Comparison of ENCODE assay signal across 8 cellular contexts in genomic region chr22:36258750-36259619, GRCh38. TPM values are rescaled to one million over a fixed set of nuclear protein-coding genes. Genes with fewer than 3 reads are reported as not detected.
DNase-seq lines count a peak whose midpoint lies in the region; ATAC-seq and TF ChIP-seq lines count a peak whose summit lies in the region.

No MANE protein-coding gene starts in this region.

- no peaks in the 10 kb centered on the region for H3K9me3 ChIP-seq in left lung
- H3K9me3 ChIP-seq in thymus (ENCODE audit: control insufficient read depth), result no peaks in the 10 kb centered on the region

- peak overlapping the region; percentile 51 for H3K27ac Mint-ChIP-seq in activated naive CD4-positive, alpha-beta T cell treated with anti-CD3 and anti-CD28 coated beads for 36 hours
- peak overlapping the region; percentile 81 for H3K27ac Mint-ChIP-seq in activated naive CD8-positive, alpha-beta T cell

- H3K36me3 ChIP-seq in left lung, result peaks cover 0 to 46% of the 10 kb centered on the region in 2 donors
- H3K36me3 ChIP-seq in thymus (ENCODE audit: control insufficient read depth, insufficient read depth), result peaks cover 3% of the 10 kb centered on the region

- H3K9me3 Mint-ChIP-seq in activated naive CD4-positive, alpha-beta T cell treated with anti-CD3 and anti-CD28 coated beads for 36 hours, result no peaks in the 10 kb centered on the region
- H3K9me3 Mint-ChIP-seq in activated naive CD8-positive, alpha-beta T cell (ENCODE audit: low read depth), result no peaks in the 10 kb centered on the region

- intact Hi-C loops in activated naive CD4-positive, alpha-beta T cell treated with anti-CD3 and anti-CD28 coated beads for 36 hours (cut with micrococcal nuclease), result no loop called here
- intact Hi-C loops in left lung (cut with DNase I), result no loop called here

- DNase-seq in activated naive CD4-positive, alpha-beta T cell treated with anti-CD3 and anti-CD28 coated beads for 36 hours, result peak; percentile 33
- DNase-seq in activated naive CD4-positive, alpha-beta T cell treated with anti-CD3 and anti-CD28 coated beads, Interleukin-2, amount 50 U/mL, for 16 hours, result no peak
- DNase-seq in left lung (no peak), COLO829 (ENCODE audit: low spot score) (no peak), pons (ENCODE audit: low spot score) (no peak)

- peaks cover 40% of the 10 kb centered on the region for H3K4me1 Mint-ChIP-seq in activated naive CD4-positive, alpha-beta T cell treated with anti-CD3 and anti-CD28 coated beads for 36 hours (ENCODE audit: low read depth)
- H3K4me1 Mint-ChIP-seq in activated naive CD8-positive, alpha-beta T cell (ENCODE audit: low read depth), result peaks cover 39% of the 10 kb centered on the region

- no peaks in the 10 kb centered on the region for H3K27me3 ChIP-seq in left lung
- no peaks in the 10 kb centered on the region for H3K27me3 ChIP-seq in thymus (ENCODE audit: control insufficient read depth, insufficient read depth)

- no peak overlapping the region for H3K4me3 Mint-ChIP-seq in activated naive CD4-positive, alpha-beta T cell treated with anti-CD3 and anti-CD28 coated beads for 36 hours
- peak overlapping the region; percentile 72 for H3K4me3 Mint-ChIP-seq in activated naive CD8-positive, alpha-beta T cell

- H3K36me3 Mint-ChIP-seq in activated naive CD4-positive, alpha-beta T cell treated with anti-CD3 and anti-CD28 coated beads for 36 hours (ENCODE audit: low read depth), result peaks cover 41% of the 10 kb centered on the region
- H3K36me3 Mint-ChIP-seq in activated naive CD8-positive, alpha-beta T cell, result peaks cover 27% of the 10 kb centered on the region

- no peaks in the 10 kb centered on the region for H3K27me3 Mint-ChIP-seq in activated naive CD4-positive, alpha-beta T cell treated with anti-CD3 and anti-CD28 coated beads for 36 hours (ENCODE audit: low read depth)
- no peaks in the 10 kb centered on the region for H3K27me3 Mint-ChIP-seq in activated naive CD8-positive, alpha-beta T cell

- CTCF ChIA-PET in activated naive CD4-positive, alpha-beta T cell treated with anti-CD3 and anti-CD28 coated beads for 36 hours (lab: Charles Lee), result interaction anchor here (1.5 kb wide), 1 partner anchor 28 kb away, joined by 3 read pairs; no protein-coding TSS in a partner anchor

- H3K4me3 ChIP-seq in left lung, result no peak overlapping the region
- H3K4me3 ChIP-seq in thymus (ENCODE audit: low read length), result no peak overlapping the region

- no peak for TF ChIP-seq CTCF in left lung (IDR thresholded peaks at IDR 0.05)

- ATAC-seq in left lung (peak; percentile 66), GM18861 (IDR thresholded peaks at IDR 0.05; ENCODE audit: unreplicated experiment) (no peak)

- H3K4me1 ChIP-seq in left lung (peaks cover 9 to 50% of the 10 kb centered on the region in 2 donors), thymus (ENCODE audit: control insufficient read depth, insufficient read depth, low read length) (peaks cover 5% of the 10 kb centered on the region)

- H3K27ac ChIP-seq in left lung, result peak overlapping the region; percentile 54 to 57
- H3K27ac ChIP-seq in thymus (ENCODE audit: low read depth), result peak overlapping the region; percentile 46

- 54% methylated on average over 16 of the region's 16 CpGs for WGBS in thymus

RNA-seq across cellular contexts. Expression of gene APOL1, which starts 6.1 kb away (rescaled TPM):
- 10 to 100 TPM; 17.4 to 22.0 TPM for total RNA-seq in activated naive CD4-positive, alpha-beta T cell treated with anti-CD3 and anti-CD28 coated beads for 36 hours
- total RNA-seq in left lung, result 100 to 1,000 TPM in 1 of 2 donors, 10 to 100 TPM in 1; 89.4 to 109 TPM
- 62.6 TPM for polyA plus RNA-seq in thymus

RNA-seq across cellular contexts. Expression of gene APOL2, which starts 19.7 kb away (rescaled TPM):
- total RNA-seq in activated naive CD4-positive, alpha-beta T cell treated with anti-CD3 and anti-CD28 coated beads for 36 hours, result 10 to 100 TPM; 53.8 to 55.0 TPM
- total RNA-seq in left lung, result 10 to 100 TPM; 51.3 to 63.0 TPM
- 56.1 TPM for polyA plus RNA-seq in thymus

RNA-seq across cellular contexts. Expression of gene APOL4, which starts 57.4 kb away (rescaled TPM):
- total RNA-seq in activated naive CD4-positive, alpha-beta T cell treated with anti-CD3 and anti-CD28 coated beads for 36 hours, result under 1 TPM; 0.07 to 0.20 TPM
- 10 to 100 TPM in 1 of 2 donors, 1 to 10 TPM in 1; 8.5 to 12.8 TPM for total RNA-seq in left lung
- 53.0 TPM for polyA plus RNA-seq in thymus

Comparison
In these comparisons a context has a peak if more than half of its experiments do, and no peak if none do; other contexts are left out.
1. RNA of gene APOL4, which starts 57.4 kb away (total RNA-seq): 8.5 to 12.8 TPM in left lung; 0.07 to 0.20 TPM in activated naive CD4-positive, alpha-beta T cell treated with anti-CD3 and anti-CD28 coated beads for 36 hours; every median in the first group is over 4 times any median in the second.